ENCODE assay signal across 8 cellular contexts in the genomic region with DNA sequence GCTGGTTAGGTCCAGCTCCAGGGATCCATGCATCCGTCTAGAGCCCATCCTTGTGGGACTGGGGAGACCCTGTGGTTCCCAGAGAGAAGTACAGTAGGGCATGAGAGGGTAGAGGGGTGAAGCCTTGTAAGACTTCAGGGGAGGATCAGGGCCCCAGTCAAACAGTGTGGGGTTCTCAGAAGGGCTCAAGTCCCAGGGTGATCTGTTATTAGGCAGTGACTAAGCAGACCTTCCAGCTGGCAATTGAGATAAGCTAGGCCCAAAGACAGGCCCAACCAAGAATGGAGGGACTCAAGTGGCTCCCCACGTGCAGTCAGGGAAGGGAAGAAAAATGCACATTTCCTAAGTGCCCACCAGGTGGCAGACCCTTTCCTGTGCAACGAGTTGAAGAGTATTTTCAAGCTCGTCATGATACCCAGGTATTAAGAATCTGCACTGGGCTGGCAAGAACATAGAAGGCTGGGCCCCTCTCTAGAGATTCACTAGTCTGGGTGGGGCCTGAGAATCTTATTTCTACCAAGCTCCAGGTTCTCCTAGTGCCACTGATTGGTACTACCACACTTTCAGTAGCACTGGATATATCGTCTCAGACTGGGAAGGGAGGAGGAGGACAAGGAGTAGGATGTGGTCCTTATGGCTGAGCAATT.
DNase-seq lines count a peak whose midpoint lies in the region; ATAC-seq, FAIRE-seq and TF ChIP-seq lines count a peak whose summit lies in the region.

No MANE protein-coding gene starts in this region.

- ATAC-seq in A549: peak; percentile 85 to 92

- H3K4me3 Mint-ChIP-seq in neural crest cell: no peak overlapping the region

- TF ChIP-seq CTCF in A549 (IDR thresholded peaks at IDR 0.05) (peak; percentile 67), GM10248 (IDR thresholded peaks at IDR 0.05; ENCODE audit: control extremely low read depth, extremely low read depth, low read depth, missing control alignments) (peak; percentile 56), HEK293 (tag by site-specific recombination; IDR thresholded peaks at IDR 0.05) (peak; percentile 47; the same call in 1 of the 2 replicates), LNCaP clone FGC (IDR thresholded peaks at IDR 0.05; ENCODE audit: control insufficient read depth, extremely low read depth, insufficient read depth) (peak; percentile 71), WERI-Rb-1 (IDR thresholded peaks at IDR 0.05; ENCODE audit: low read depth, low read length) (peak; percentile 73), neural crest cell (conservative IDR thresholded peaks at IDR 0.05) (peak; percentile 73)

- H3K27ac ChIP-seq in A549 (peak overlapping the region in 1 of 2 experiments; percentile 46; a peak in 2 of 6 replicates), HEK293 (ENCODE audit: extremely low read depth, low read depth, low read length) (no peak overlapping the region), WERI-Rb-1 (peak overlapping the region; percentile 69)

- H3K4me3 ChIP-seq in A549 (no peak overlapping the region), HEK293 (ENCODE audit: low read depth, low read length) (no peak overlapping the region), LNCaP clone FGC (ENCODE audit: low read depth, low read length) (no peak overlapping the region), WERI-Rb-1 (ENCODE audit: low read depth, low read length) (peak overlapping the region; percentile 2; the same call in 1 of the 2 replicates)

- H3K27ac Mint-ChIP-seq in neural crest cell (ENCODE audit: unreplicated experiment): no peak overlapping the region

- H3K9me3 Mint-ChIP-seq in neural crest cell: peaks cover 2% of the 10 kb centered on the region

- H3K9me3 ChIP-seq in A549 (no peaks in the 10 kb centered on the region), HEK293 (ENCODE audit: control insufficient read depth, insufficient read depth, low read depth, low read length) (no peaks in the 10 kb centered on the region), WERI-Rb-1 (ENCODE audit: severe bottlenecking) (no peaks in the 10 kb centered on the region)

- no peaks in the 10 kb centered on the region for H3K4me1 ChIP-seq in A549
- H3K4me1 ChIP-seq in HEK293 (ENCODE audit: control insufficient read depth, insufficient read depth, low read length): no peaks in the 10 kb centered on the region

- no peak for TF ChIP-seq POLR2A in A549 (IDR thresholded peaks at IDR 0.05; ENCODE audit: low read length)

- peak; percentile 70 to 74 for TF ChIP-seq RAD21 in A549 (conservative IDR thresholded peaks at IDR 0.05 in 1 of 2, IDR thresholded peaks at IDR 0.05 in 1 of 2)

- no peaks in the 10 kb centered on the region for H3K4me1 Mint-ChIP-seq in neural crest cell

- DNase-seq in A549 (ENCODE audit: low read depth in 1 of 2, low spot score in 1 of 2): peak; percentile 36 to 74
- DNase-seq in GM10248 (ENCODE audit: extremely low spot score): peak; percentile 32
- DNase-seq in LNCaP clone FGC (ENCODE audit: low read depth): no peak
- peak; percentile 81 for DNase-seq in WERI-Rb-1
- DNase-seq in fibroblast of peridontal ligament (ENCODE audit: extremely low read depth): peak; percentile 79
- DNase-seq in neural crest cell (ENCODE audit: low read depth, low spot score): peak; percentile 16
- no peak for DNase-seq in central memory CD4-positive, alpha-beta T cell

- TF ChIP-seq EP300 in A549 (IDR thresholded peaks at IDR 0.05): no peak

- POLR2A ChIA-PET in A549 (lab: Yijun Ruan, JAX): no interaction called here
- POLR2A ChIA-PET in GM10248 (lab: Yijun Ruan, JAX): no interaction called here
- POLR2A ChIA-PET in HEK293 (lab: Yijun Ruan, JAX): no interaction called here

- no peak overlapping the region for H3K4me2 ChIP-seq in A549

- CTCF ChIA-PET in A549 (lab: Yijun Ruan, JAX) (interaction anchor here (0.7 to 2.5 kb wide), 40 partner anchors 9 to 516 kb away, joined by 3 to 13 read pairs (median 4); no protein-coding TSS in a partner anchor), GM10248 (lab: Yijun Ruan, JAX) (interaction anchor here (0.9 to 3.1 kb wide), 16 partner anchors 9 to 496 kb away, joined by 3 to 20 read pairs (median 4); no protein-coding TSS in a partner anchor), HEK293 (lab: Yijun Ruan, JAX) (interaction anchor here (0.6 to 2.9 kb wide), 33 partner anchors 13 to 1238 kb away, joined by 3 to 28 read pairs (median 4); no protein-coding TSS in a partner anchor)

- H3K27me3 ChIP-seq in WERI-Rb-1 (ENCODE audit: insufficient read depth, low read depth, severe bottlenecking): no peaks in the 10 kb centered on the region

- FAIRE-seq in A549 (lab: Jason Lieb, UNC): no peak

- no peaks in the 10 kb centered on the region for H3K36me3 ChIP-seq in HEK293 (ENCODE audit: control insufficient read depth in 2 of 2, insufficient read depth in 1 of 2, low read length in 2 of 2)
- H3K36me3 ChIP-seq in WERI-Rb-1: peaks cover 74% of the 10 kb centered on the region

- H3K27me3 Mint-ChIP-seq in neural crest cell (ENCODE audit: low read depth): no peaks in the 10 kb centered on the region

- 40% methylated on average over 5 of the region's 5 CpGs for whole genome bisulfite sequencing in A549 (ENCODE audit: missing lambda C conversion rate)

- no peaks in the 10 kb centered on the region for H3K36me3 Mint-ChIP-seq in neural crest cell (ENCODE audit: low read depth)

TF ChIP-seq in A549, 52 proteins besides CTCF, POLR2A, EP300 and RAD21:
- TF ChIP-seq, protein P1, sequence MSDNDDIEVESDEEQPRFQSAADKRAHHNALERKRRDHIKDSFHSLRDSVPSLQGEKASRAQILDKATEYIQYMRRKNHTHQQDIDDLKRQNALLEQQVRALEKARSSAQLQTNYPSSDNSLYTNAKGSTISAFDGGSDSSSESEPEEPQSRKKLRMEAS (IDR thresholded peaks at IDR 0.05): peak; percentile 61
- TF ChIP-seq SMC3 (IDR thresholded peaks at IDR 0.05) (peak; percentile 80), RNF2 (IDR thresholded peaks at IDR 0.05; ENCODE audit: borderline replicate concordance, low read depth) (no peak), GATA3 (IDR thresholded peaks at IDR 0.05; ENCODE audit: borderline replicate concordance) (no peak)
- TF ChIP-seq, protein P2, sequence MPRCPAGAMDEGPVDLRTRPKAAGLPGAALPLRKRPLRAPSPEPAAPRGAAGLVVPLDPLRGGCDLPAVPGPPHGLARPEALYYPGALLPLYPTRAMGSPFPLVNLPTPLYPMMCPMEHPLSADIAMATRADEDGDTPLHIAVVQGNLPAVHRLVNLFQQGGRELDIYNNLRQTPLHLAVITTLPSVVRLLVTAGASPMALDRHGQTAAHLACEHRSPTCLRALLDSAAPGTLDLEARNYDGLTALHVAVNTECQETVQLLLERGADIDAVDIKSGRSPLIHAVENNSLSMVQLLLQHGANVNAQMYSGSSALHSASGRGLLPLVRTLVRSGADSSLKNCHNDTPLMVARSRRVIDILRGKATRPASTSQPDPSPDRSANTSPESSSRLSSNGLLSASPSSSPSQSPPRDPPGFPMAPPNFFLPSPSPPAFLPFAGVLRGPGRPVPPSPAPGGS (IDR thresholded peaks at IDR 0.05): no peak

TF ChIP-seq in HEK293, 187 proteins besides CTCF, POLR2A, EP300 and RAD21 (continues in another document):
- TF ChIP-seq, protein P3, sequence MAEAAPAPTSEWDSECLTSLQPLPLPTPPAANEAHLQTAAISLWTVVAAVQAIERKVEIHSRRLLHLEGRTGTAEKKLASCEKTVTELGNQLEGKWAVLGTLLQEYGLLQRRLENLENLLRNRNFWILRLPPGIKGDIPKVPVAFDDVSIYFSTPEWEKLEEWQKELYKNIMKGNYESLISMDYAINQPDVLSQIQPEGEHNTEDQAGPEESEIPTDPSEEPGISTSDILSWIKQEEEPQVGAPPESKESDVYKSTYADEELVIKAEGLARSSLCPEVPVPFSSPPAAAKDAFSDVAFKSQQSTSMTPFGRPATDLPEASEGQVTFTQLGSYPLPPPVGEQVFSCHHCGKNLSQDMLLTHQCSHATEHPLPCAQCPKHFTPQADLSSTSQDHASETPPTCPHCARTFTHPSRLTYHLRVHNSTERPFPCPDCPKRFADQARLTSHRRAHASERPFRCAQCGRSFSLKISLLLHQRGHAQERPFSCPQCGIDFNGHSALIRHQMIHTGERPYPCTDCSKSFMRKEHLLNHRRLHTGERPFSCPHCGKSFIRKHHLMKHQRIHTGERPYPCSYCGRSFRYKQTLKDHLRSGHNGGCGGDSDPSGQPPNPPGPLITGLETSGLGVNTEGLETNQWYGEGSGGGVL (tag by site-specific recombination; IDR thresholded peaks at IDR 0.05): 0 out of 2 replicates have a peak, but pooled peaks have one; percentile 10
- TF ChIP-seq ZNF394 (tag by site-specific recombination; IDR thresholded peaks at IDR 0.05; ENCODE audit: borderline replicate concordance): no peak
- TF ChIP-seq ZNF341 (tag by site-specific recombination; IDR thresholded peaks at IDR 0.05; ENCODE audit: low read depth): no peak
- TF ChIP-seq HOXD13 (CRISPR knock-in tag; IDR thresholded peaks at IDR 0.05; ENCODE audit: borderline replicate concordance): no peak
- no peak for TF ChIP-seq PRDM1 (tag by site-specific recombination; IDR thresholded peaks at IDR 0.05)
- peak; percentile 73 for TF ChIP-seq ZNF335 (tag by site-specific recombination; conservative IDR thresholded peaks at IDR 0.05)
- TF ChIP-seq, protein P4, sequence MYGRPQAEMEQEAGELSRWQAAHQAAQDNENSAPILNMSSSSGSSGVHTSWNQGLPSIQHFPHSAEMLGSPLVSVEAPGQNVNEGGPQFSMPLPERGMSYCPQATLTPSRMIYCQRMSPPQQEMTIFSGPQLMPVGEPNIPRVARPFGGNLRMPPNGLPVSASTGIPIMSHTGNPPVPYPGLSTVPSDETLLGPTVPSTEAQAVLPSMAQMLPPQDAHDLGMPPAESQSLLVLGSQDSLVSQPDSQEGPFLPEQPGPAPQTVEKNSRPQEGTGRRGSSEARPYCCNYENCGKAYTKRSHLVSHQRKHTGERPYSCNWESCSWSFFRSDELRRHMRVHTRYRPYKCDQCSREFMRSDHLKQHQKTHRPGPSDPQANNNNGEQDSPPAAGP (tag by site-specific recombination; IDR thresholded peaks at IDR 0.05): no peak
- TF ChIP-seq ZBTB20 (tag by site-specific recombination; IDR thresholded peaks at IDR 0.05): 0 out of 2 replicates have a peak, but pooled peaks have one; percentile 17
- no peak for TF ChIP-seq ZNF48 (tag by site-specific recombination; IDR thresholded peaks at IDR 0.05)

Comparison
In these comparisons a context has a peak if more than half of its experiments do, and no peak if none do; other contexts are left out.
1. DNase-seq: peak in A549 (2 of 2), GM10248 (single experiment), WERI-Rb-1 (single experiment), fibroblast of peridontal ligament (single experiment) and neural crest cell (single experiment); none in LNCaP clone FGC (single experiment) and central memory CD4-positive, alpha-beta T cell (single experiment).
2. Peak in every context shown above with its lines, with median percentiles within 50 percentile points of each other: CTCF ChIP-seq.